ENCODE assay signal across 19 cellular contexts in genomic region chr19:7419777-7420439, GRCh38.
DNase-seq lines count a peak whose midpoint lies in the region; ATAC-seq and TF ChIP-seq lines count a peak whose summit lies in the region.
"Had no signal": no experiment of that assay in that cellular context is flagged by ENCODE, and none has a peak within 500 bp of the region (broad histone marks: within the 10 kb centered on the region; RNA-seq: fewer than 3 reads in every experiment).

No MANE protein-coding gene starts in this region.

- H3K27me3 Mint-ChIP-seq in activated CD4-positive, alpha-beta memory T cell treated with anti-CD3 and anti-CD28 coated beads for 36 hours = no peaks in the 10 kb centered on the region
- no peaks in the 10 kb centered on the region for H3K27me3 Mint-ChIP-seq in activated CD4-positive, alpha-beta memory T cell treated with anti-CD3 and anti-CD28 coated beads, Interleukin-2, amount 10 ng/mL, durations not matched to agents 7 days and 5 days
- no peaks in the 10 kb centered on the region for H3K27me3 Mint-ChIP-seq in Caco-2 (ENCODE audit: insufficient read depth, unreplicated experiment)
- H3K27me3 Mint-ChIP-seq in activated T-helper 17 cell treated with anti-CD3 and anti-CD28 coated beads, Interleukin-2, amount 50 U/mL, for 72 hours = no peaks in the 10 kb centered on the region
- H3K27me3 Mint-ChIP-seq: CD8-positive, alpha-beta memory T cell had no signal

- H3K27ac ChIP-seq in osteoblast (ENCODE audit: low read depth, low read length) = no peak overlapping the region
- H3K27ac ChIP-seq: 22Rv1, Peyer's patch had no signal

- peaks cover 4% of the 10 kb centered on the region for H3K4me1 Mint-ChIP-seq in activated CD4-positive, alpha-beta memory T cell treated with anti-CD3 and anti-CD28 coated beads for 36 hours (ENCODE audit: low read depth)
- no peaks in the 10 kb centered on the region for H3K4me1 Mint-ChIP-seq in activated CD4-positive, alpha-beta memory T cell treated with anti-CD3 and anti-CD28 coated beads, Interleukin-2, amount 10 ng/mL, durations not matched to agents 7 days and 5 days
- H3K4me1 Mint-ChIP-seq in Caco-2 (ENCODE audit: low read depth, unreplicated experiment) = peaks cover 31% of the 10 kb centered on the region
- H3K4me1 Mint-ChIP-seq in activated T-helper 17 cell treated with anti-CD3 and anti-CD28 coated beads, Interleukin-2, amount 50 U/mL, for 72 hours = peaks cover 30% of the 10 kb centered on the region

- H2AFZ ChIP-seq in osteoblast (ENCODE audit: low read length) = no peak overlapping the region
- H2AFZ ChIP-seq: GM23338 had no signal

- no peaks in the 10 kb centered on the region for H3K27me3 ChIP-seq in Caco-2 (replicated peaks; ENCODE audit: control insufficient read depth, insufficient read depth, low read length)
- no peaks in the 10 kb centered on the region for H3K27me3 ChIP-seq in osteoblast (ENCODE audit: insufficient read depth, low read length)
- H3K27me3 ChIP-seq: BE2C, Peyer's patch had no signal

- no peak for DNase-seq in activated CD4-positive, alpha-beta memory T cell treated with anti-CD3 and anti-CD28 coated beads for 36 hours
- DNase-seq in activated CD4-positive, alpha-beta memory T cell treated with anti-CD3 and anti-CD28 coated beads, Interleukin-2, amount 10 ng/mL, durations not matched to agents 7 days and 5 days = no peak
- DNase-seq in Caco-2 (no peak), osteoblast (ENCODE audit: insufficient read length, low spot score, missing footprints) (peak; percentile 23), T-helper 1 cell (no peak)
- no peak for DNase-seq in activated CD4-positive, alpha-beta T cell treated with anti-CD3 and anti-CD28 coated beads for 4 hours
- DNase-seq: BE2C; CD8-positive, alpha-beta memory T cell; GF-D8; MM.1S; NCI-H1092 treated with DMSO at 0.1 percent for 48 hours; NCI-H2227 treated with DMSO at 0.1 percent for 48 hours; NCI-H524; Peyer's patch; SHP77 had no signal

- TF ChIP-seq CTCF in Caco-2 (IDR thresholded peaks at IDR 0.05; ENCODE audit: insufficient read depth in 1 of 2, low read depth in 1 of 2, low read length in 1 of 2, severe bottlenecking in 1 of 2, unreplicated experiment in 1 of 2) (no peak), osteoblast (IDR thresholded peaks at IDR 0.05; ENCODE audit: extremely low read depth, low read depth, low read length) (no peak)

- H3K36me3 Mint-ChIP-seq in activated CD4-positive, alpha-beta memory T cell treated with anti-CD3 and anti-CD28 coated beads for 36 hours = peaks cover 6% of the 10 kb centered on the region
- H3K36me3 Mint-ChIP-seq in activated CD4-positive, alpha-beta memory T cell treated with anti-CD3 and anti-CD28 coated beads, Interleukin-2, amount 10 ng/mL, durations not matched to agents 7 days and 5 days (ENCODE audit: low read depth) = peaks cover 26% of the 10 kb centered on the region
- H3K36me3 Mint-ChIP-seq in Caco-2 (ENCODE audit: insufficient read depth, unreplicated experiment) = peaks cover 32% of the 10 kb centered on the region
- H3K36me3 Mint-ChIP-seq in activated T-helper 17 cell treated with anti-CD3 and anti-CD28 coated beads, Interleukin-2, amount 50 U/mL, for 72 hours (ENCODE audit: low read depth) = peaks cover 69% of the 10 kb centered on the region

- BruUV-seq in Caco-2 (replicated peaks; lab: Mats Ljungman, UMichigan) = no TSS peak

- H3K79me2 ChIP-seq in osteoblast (ENCODE audit: insufficient read depth, low read length) = peaks cover 74% of the 10 kb centered on the region

- ATAC-seq in activated T-helper 17 cell treated with anti-CD3 and anti-CD28 coated beads, Interleukin-2, amount 50 U/mL, for 72 hours (replicated peaks) = no peak
- ATAC-seq in GM18858 (IDR thresholded peaks at IDR 0.05; ENCODE audit: unreplicated experiment) = no peak
- ATAC-seq: GM23338 had no signal

- no peaks in the 10 kb centered on the region for H3K36me3 ChIP-seq in Caco-2 (ENCODE audit: control insufficient read depth, insufficient read depth, low read length)
- H3K36me3 ChIP-seq in osteoblast (ENCODE audit: insufficient read depth, low read length) = no peaks in the 10 kb centered on the region
- H3K36me3 ChIP-seq: BE2C had no signal

- H3K9me3 Mint-ChIP-seq in activated CD4-positive, alpha-beta memory T cell treated with anti-CD3 and anti-CD28 coated beads for 36 hours = no peaks in the 10 kb centered on the region
- H3K9me3 Mint-ChIP-seq in activated CD4-positive, alpha-beta memory T cell treated with anti-CD3 and anti-CD28 coated beads, Interleukin-2, amount 10 ng/mL, durations not matched to agents 7 days and 5 days = no peaks in the 10 kb centered on the region
- H3K9me3 Mint-ChIP-seq in Caco-2 (ENCODE audit: unreplicated experiment) = no peaks in the 10 kb centered on the region
- no peaks in the 10 kb centered on the region for H3K9me3 Mint-ChIP-seq in activated T-helper 17 cell treated with anti-CD3 and anti-CD28 coated beads, Interleukin-2, amount 50 U/mL, for 72 hours
- H3K9me3 Mint-ChIP-seq: GM23338 had no signal

- CTCF ChIA-PET in activated CD4-positive, alpha-beta memory T cell treated with anti-CD3 and anti-CD28 coated beads for 36 hours (lab: Charles Lee) = no interaction called here
- CTCF ChIA-PET in activated CD4-positive, alpha-beta memory T cell treated with anti-CD3 and anti-CD28 coated beads, Interleukin-2, amount 10 ng/mL, durations not matched to agents 7 days and 5 days (lab: Charles Lee) = no interaction called here
- CTCF ChIA-PET in Caco-2 (lab: Charles Lee) = no interaction called here

- no peak overlapping the region for H3K4me2 ChIP-seq in osteoblast (ENCODE audit: insufficient read depth, low read length)
- H3K4me2 ChIP-seq: GM23338 had no signal

- H3K4me3 ChIP-seq in Caco-2 (ENCODE audit: low read depth, low read length) (no peak overlapping the region), osteoblast (ENCODE audit: insufficient read depth, low read length) (no peak overlapping the region)
- H3K4me3 ChIP-seq: GM23338, Peyer's patch had no signal

- no peak overlapping the region for H3K4me3 Mint-ChIP-seq in activated CD4-positive, alpha-beta memory T cell treated with anti-CD3 and anti-CD28 coated beads for 36 hours
- H3K4me3 Mint-ChIP-seq in activated CD4-positive, alpha-beta memory T cell treated with anti-CD3 and anti-CD28 coated beads, Interleukin-2, amount 10 ng/mL, durations not matched to agents 7 days and 5 days = no peak overlapping the region
- no peak overlapping the region for H3K4me3 Mint-ChIP-seq in Caco-2 (ENCODE audit: unreplicated experiment)
- H3K4me3 Mint-ChIP-seq in activated T-helper 17 cell treated with anti-CD3 and anti-CD28 coated beads, Interleukin-2, amount 50 U/mL, for 72 hours = no peak overlapping the region
- H3K4me3 Mint-ChIP-seq: CD8-positive, alpha-beta memory T cell; GM23338 had no signal

- peak overlapping the region; percentile 54 for H3K27ac Mint-ChIP-seq in activated CD4-positive, alpha-beta memory T cell treated with anti-CD3 and anti-CD28 coated beads for 36 hours
- H3K27ac Mint-ChIP-seq in activated CD4-positive, alpha-beta memory T cell treated with anti-CD3 and anti-CD28 coated beads, Interleukin-2, amount 10 ng/mL, durations not matched to agents 7 days and 5 days = no peak overlapping the region
- peak overlapping the region; percentile 62 for H3K27ac Mint-ChIP-seq in Caco-2 (ENCODE audit: unreplicated experiment)
- peak overlapping the region; percentile 90 for H3K27ac Mint-ChIP-seq in activated T-helper 17 cell treated with anti-CD3 and anti-CD28 coated beads, Interleukin-2, amount 50 U/mL, for 72 hours
- H3K27ac Mint-ChIP-seq: GM23338 had no signal

- H3K4me1 ChIP-seq in Caco-2 (peaks cover 38% of the 10 kb centered on the region), osteoblast (ENCODE audit: insufficient read depth, low read length) (peaks cover 17% of the 10 kb centered on the region)
- H3K4me1 ChIP-seq: BE2C, Peyer's patch had no signal

- H4K20me1 ChIP-seq in osteoblast (ENCODE audit: insufficient read depth, low read length) = peaks cover 49% of the 10 kb centered on the region

- POLR2A ChIA-PET in activated CD4-positive, alpha-beta memory T cell treated with anti-CD3 and anti-CD28 coated beads for 36 hours (lab: Charles Lee) = no interaction called here
- POLR2A ChIA-PET in activated CD4-positive, alpha-beta memory T cell treated with anti-CD3 and anti-CD28 coated beads, Interleukin-2, amount 10 ng/mL, durations not matched to agents 7 days and 5 days (lab: Charles Lee) = no interaction called here
- POLR2A ChIA-PET in Caco-2 (lab: Charles Lee) = no interaction called here

- intact Hi-C loops in activated CD4-positive, alpha-beta memory T cell treated with anti-CD3 and anti-CD28 coated beads for 36 hours (cut with micrococcal nuclease) = no loop called here
- intact Hi-C loops in Caco-2 (cut with micrococcal nuclease; ENCODE audit: unreplicated experiment) = no loop called here

- H3K9me3 ChIP-seq in Caco-2 (no peaks in the 10 kb centered on the region), osteoblast (ENCODE audit: low read depth, low read length) (no peaks in the 10 kb centered on the region)
- H3K9me3 ChIP-seq: BE2C, Peyer's patch had no signal
